ENCODE assay signal across 1 cellular context in genomic region chr22:42139508-42139907, GRCh38. TPM values are rescaled to one million over a fixed set of nuclear protein-coding genes. Genes with fewer than 3 reads are reported as not detected.
"Had no signal": no experiment of that assay in that cellular context is flagged by ENCODE, and none has a peak within 500 bp of the region (broad histone marks: within the 10 kb centered on the region; RNA-seq: fewer than 3 reads in every experiment).

No MANE protein-coding gene starts in this region.

RNA-seq across cellular contexts. Expression of gene CYP2D6, which starts 8.9 kb away (rescaled TPM):
- total RNA-seq: left ventricle myocardium superior had no signal
